12 cellular contexts compared by ENCODE assay signal in the genomic region with DNA sequence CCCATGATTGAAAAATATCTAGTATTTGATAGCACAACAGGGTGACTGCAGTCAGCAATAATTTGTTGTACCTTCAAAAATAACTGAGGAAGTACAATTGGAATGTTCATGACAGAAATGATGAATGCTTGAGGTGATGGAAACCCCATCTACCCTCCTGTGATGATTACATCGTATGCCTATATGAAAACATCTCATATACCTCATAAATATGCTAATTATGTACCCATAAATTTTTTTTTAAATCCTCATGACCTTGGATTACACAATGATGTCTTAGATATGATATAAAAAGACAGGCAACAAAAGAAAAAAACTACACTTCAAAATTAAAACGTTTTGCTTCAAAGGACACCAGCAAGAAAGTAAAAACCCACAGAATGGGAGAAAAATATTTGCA. TPM values are rescaled to one million over a fixed set of nuclear protein-coding genes. Genes with fewer than 3 reads are reported as not detected.
A peak's percentile ranks its signal among the peaks of the same experiment; 100 is the strongest.
DNase-seq lines count a peak whose midpoint lies in the region; ATAC-seq and TF ChIP-seq lines count a peak whose summit lies in the region.
"Had no signal": no experiment of that assay in that cellular context is flagged by ENCODE, and none has a peak within 500 bp of the region (broad histone marks: within the 10 kb centered on the region; RNA-seq: fewer than 3 reads in every experiment).

No MANE protein-coding gene starts in this region.

- peaks cover 3% of the 10 kb centered on the region for H3K4me1 Mint-ChIP-seq in endodermal cell

- H3K27ac ChIP-seq in Karpas-422 (ENCODE audit: low read length): peak overlapping the region; percentile 80
- H3K27ac ChIP-seq in endodermal cell (ENCODE audit: low read depth, low read length): no peak overlapping the region

- WGBS in endodermal cell (ENCODE audit: insufficient coverage in 1 of 2, insufficient read length in 1 of 2), 2 experiments: 54% methylated on average over 2 of the region's 2 CpGs; no CpG with 5 or more reads in 1 of the 2 experiments

- peaks cover 1% of the 10 kb centered on the region for H3K9me3 Mint-ChIP-seq in endodermal cell
- H3K9me3 Mint-ChIP-seq: activated T-helper 2 cell treated with anti-CD3 and anti-CD28 coated beads, Interferon-gamma antibody, Interleukin-2, Interleukin-4, amounts not matched to agents 10 μg/mL and 5 μg/mL and 100 μg/mL, durations not matched to agents 14 hours and 24 hours and 36 hours; nephron progenitor cell had no signal

- H3K27ac Mint-ChIP-seq in endodermal cell: no peak overlapping the region
- H3K27ac Mint-ChIP-seq: activated T-helper 2 cell treated with anti-CD3 and anti-CD28 coated beads, Interferon-gamma antibody, Interleukin-2, Interleukin-4, amounts not matched to agents 10 μg/mL and 5 μg/mL and 100 μg/mL, durations not matched to agents 14 hours and 24 hours and 36 hours had no signal

- peak overlapping the region; percentile 25; the same call in 1 of the 2 replicates for H2AFZ ChIP-seq in Karpas-422 (ENCODE audit: low read length)

- H3K4me3 Mint-ChIP-seq in endodermal cell: no peak overlapping the region

- peak overlapping the region; percentile 85 for H3K9ac ChIP-seq in Karpas-422 (ENCODE audit: low read length)
- no peak overlapping the region for H3K9ac ChIP-seq in endodermal cell (ENCODE audit: extremely low read depth, low read length, poor library complexity, severe bottlenecking)
- no peak overlapping the region for H3K9ac ChIP-seq in skeletal muscle satellite cell (ENCODE audit: low read depth, low read length)

- H3K27me3 ChIP-seq in Karpas-422 (ENCODE audit: low read length): no peaks in the 10 kb centered on the region
- H3K27me3 ChIP-seq in endodermal cell (ENCODE audit: control insufficient read depth, insufficient read depth, low read length, poor library complexity, severe bottlenecking): no peaks in the 10 kb centered on the region
- no peaks in the 10 kb centered on the region for H3K27me3 ChIP-seq in skeletal muscle satellite cell (ENCODE audit: control insufficient read depth, insufficient read depth, low read length)
- H3K27me3 ChIP-seq: Peyer's patch, tibial nerve had no signal

- peaks cover 40% of the 10 kb centered on the region for H3K79me2 ChIP-seq in Karpas-422 (ENCODE audit: low read length)

- H3K4me3 ChIP-seq in Karpas-422 (ENCODE audit: low read length) (peak overlapping the region; percentile 87), endodermal cell (ENCODE audit: low read length) (peak overlapping the region; percentile 95), skeletal muscle satellite cell (ENCODE audit: low read length) (peak overlapping the region; percentile 97)

- H3K36me3 Mint-ChIP-seq in endodermal cell (ENCODE audit: low read depth): peaks cover 2% of the 10 kb centered on the region

- TF ChIP-seq CTCF in endodermal cell (conservative IDR thresholded peaks at IDR 0.05): no peak

- ATAC-seq in HG02885 (IDR thresholded peaks at IDR 0.05; ENCODE audit: poor library complexity, unreplicated experiment) (no peak), GM21360 (IDR thresholded peaks at IDR 0.05; ENCODE audit: unreplicated experiment) (no peak), GM19397 (IDR thresholded peaks at IDR 0.05; ENCODE audit: unreplicated experiment) (no peak)

- H3K36me3 ChIP-seq in Karpas-422 (ENCODE audit: insufficient read depth, low read length) (peaks cover 12% of the 10 kb centered on the region), endodermal cell (ENCODE audit: control insufficient read depth, insufficient read depth, low read length) (peaks cover under 1% of the 10 kb centered on the region), skeletal muscle satellite cell (ENCODE audit: insufficient read depth, low read length) (no peaks in the 10 kb centered on the region)
- H3K36me3 ChIP-seq: tibial nerve had no signal

- H3K9me2 ChIP-seq in Karpas-422 (replicated peaks; ENCODE audit: insufficient read depth, low read length): no peaks in the 10 kb centered on the region

- H3K4me1 ChIP-seq in Karpas-422 (ENCODE audit: low read length) (peaks cover 26% of the 10 kb centered on the region), endodermal cell (ENCODE audit: control insufficient read depth, insufficient read depth, low read length) (no peaks in the 10 kb centered on the region), skeletal muscle satellite cell (ENCODE audit: control insufficient read depth, insufficient read depth, low read length) (peaks cover 14% of the 10 kb centered on the region)

- H3K4me2 ChIP-seq in Karpas-422 (ENCODE audit: low read depth, low read length, poor library complexity, severe bottlenecking): peak overlapping the region; percentile 76
- H3K4me2 ChIP-seq in skeletal muscle satellite cell (ENCODE audit: low read length): no peak overlapping the region

- peaks cover 14% of the 10 kb centered on the region; the same call in 1 of the 2 replicates for H4K20me1 ChIP-seq in Karpas-422 (ENCODE audit: insufficient read depth, low read depth, low read length)

- peak; percentile 2 for DNase-seq in ELR (ENCODE audit: low read depth)
- peak; percentile 60 for DNase-seq in Karpas-422
- no peak for DNase-seq in endodermal cell
- DNase-seq in mesenteric fat pad (ENCODE audit: low spot score): no peak

- H3K9me3 ChIP-seq in Karpas-422 (ENCODE audit: low read length) (no peaks in the 10 kb centered on the region), endodermal cell (ENCODE audit: control insufficient read depth, low read length) (no peaks in the 10 kb centered on the region), skeletal muscle satellite cell (replicated peaks; ENCODE audit: low read length) (no peaks in the 10 kb centered on the region)
- H3K9me3 ChIP-seq: Peyer's patch, tibial nerve had no signal

- no peaks in the 10 kb centered on the region for H3K27me3 Mint-ChIP-seq in endodermal cell (ENCODE audit: insufficient read depth)

RNA-seq across cellular contexts. Expression of gene POLR1B, which starts 1.4 kb away (rescaled TPM):
- 23.8 and 35.4 TPM in 2 replicates for total RNA-seq in Karpas-422 (2014; rRNA removed; shearing (Covaris generic); ENCODE audit: low replicate concordance)
- total RNA-seq in endodermal cell: 10 to 100 TPM; 25.6 to 31.9 TPM
- polyA plus RNA-seq in endodermal cell (2013, experiment 1 of 2): 13.9 TPM
- 14.1 TPM for polyA plus RNA-seq in endodermal cell (2013, experiment 2 of 2)
- 23.8 and 26.9 TPM in 2 replicates for total RNA-seq in skeletal muscle satellite cell (2012; rRNA removed)
- total RNA-seq in mesenteric fat pad: 20.3 TPM

RNA-seq across cellular contexts. Expression of gene CHCHD5, which starts 43.5 kb away (rescaled TPM):
- total RNA-seq in Karpas-422 (2014; rRNA removed; shearing (Covaris generic); ENCODE audit: low replicate concordance): 30.0 and 37.4 TPM in 2 replicates
- 10 to 100 TPM; 39.1 to 48.2 TPM for total RNA-seq in endodermal cell
- 48.5 TPM for polyA plus RNA-seq in endodermal cell (2013, experiment 1 of 2)
- 44.5 TPM for polyA plus RNA-seq in endodermal cell (2013, experiment 2 of 2)
- 13.1 and 13.4 TPM in 2 replicates for total RNA-seq in skeletal muscle satellite cell (2012; rRNA removed)
- 21.0 TPM for total RNA-seq in mesenteric fat pad

RNA-seq across cellular contexts. Expression of gene TTL, which starts 59.0 kb away (rescaled TPM):
- 26.1 and 30.5 TPM in 2 replicates for total RNA-seq in Karpas-422 (2014; rRNA removed; shearing (Covaris generic); ENCODE audit: low replicate concordance)
- total RNA-seq in endodermal cell (10 to 100 TPM; 61.1 to 89.6 TPM), mesenteric fat pad (40.0 TPM)
- polyA plus RNA-seq in endodermal cell (2013, experiment 1 of 2): 58.2 TPM
- polyA plus RNA-seq in endodermal cell (2013, experiment 2 of 2): 67.1 TPM
- 39.5 and 53.2 TPM in 2 replicates for total RNA-seq in skeletal muscle satellite cell (2012; rRNA removed)

Comparison
In these comparisons a context has a peak if more than half of its experiments do, and no peak if none do; other contexts are left out.
1. DNase-seq: peak in ELR (single experiment) and Karpas-422 (single experiment); none in endodermal cell (single experiment) and mesenteric fat pad (single experiment).
2. Peak in every context shown above with its lines, with median percentiles within 50 percentile points of each other: H3K4me3 ChIP-seq.